9 cellular contexts compared by ENCODE assay signal in the genomic region with DNA sequence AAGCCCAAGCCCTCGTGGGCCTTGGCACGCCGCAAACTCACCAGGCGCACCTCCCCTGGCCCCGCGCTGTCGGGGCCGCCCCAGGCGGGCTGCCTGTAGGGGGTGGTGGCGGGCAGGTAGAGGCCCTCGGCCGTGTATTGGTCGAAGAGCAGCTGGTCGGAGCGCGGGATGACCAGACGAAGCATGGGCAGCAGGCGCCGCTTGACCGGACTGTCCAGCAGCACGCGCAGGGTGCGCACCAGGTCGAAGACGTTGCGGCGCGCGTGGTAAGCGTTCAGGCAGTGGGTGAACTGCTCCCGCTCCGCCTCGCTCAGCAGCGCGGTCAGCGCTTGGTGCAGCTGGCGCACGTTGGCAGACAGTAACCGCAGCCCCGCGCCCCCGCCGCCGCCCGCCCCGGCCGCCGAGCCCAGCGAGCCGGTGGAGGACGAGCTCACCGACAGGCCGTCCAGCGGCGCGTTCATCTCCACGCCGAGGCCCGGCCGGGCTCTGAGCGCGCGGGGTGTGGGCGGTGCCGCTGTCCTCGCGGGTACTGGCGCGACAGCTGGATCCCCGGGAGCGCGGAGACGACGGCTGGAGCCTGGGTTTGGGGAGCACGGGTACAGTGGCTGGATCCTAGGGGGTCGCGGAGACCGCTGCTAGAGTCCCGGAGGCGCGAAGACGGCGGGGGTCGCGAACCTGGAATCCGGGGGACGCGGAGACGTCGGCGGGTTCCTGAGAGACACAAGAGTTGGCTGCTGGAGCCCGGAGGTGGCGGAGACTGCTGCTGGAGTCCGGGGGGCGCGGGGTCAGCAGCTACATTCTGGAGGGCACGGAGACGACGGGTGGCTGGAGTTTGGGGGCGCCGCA. TPM values are rescaled to one million over a fixed set of nuclear protein-coding genes. Genes with fewer than 3 reads are reported as not detected.
DNase-seq lines count a peak whose midpoint lies in the region; ATAC-seq and TF ChIP-seq lines count a peak whose summit lies in the region.
"Had no signal": no experiment of that assay in that cellular context is flagged by ENCODE, and none has a peak within 500 bp of the region (broad histone marks: within the 10 kb centered on the region; RNA-seq: fewer than 3 reads in every experiment).

No MANE protein-coding gene starts in this region.

- no peak for ATAC-seq in GM21515 (IDR thresholded peaks at IDR 0.05; ENCODE audit: unreplicated experiment)

- peak in 1 of 2 donors; percentile 38 for TF ChIP-seq CTCF in right atrium auricular region (IDR thresholded peaks at IDR 0.05)
- peak; percentile 57 for TF ChIP-seq CTCF in progenitor cell of endocrine pancreas (IDR thresholded peaks at IDR 0.05; ENCODE audit: unreplicated experiment)

- no peaks in the 10 kb centered on the region for H3K27me3 ChIP-seq in right atrium auricular region

- peaks cover 44% of the 10 kb centered on the region for H3K27me3 Mint-ChIP-seq in progenitor cell of endocrine pancreas

- H3K36me3 Mint-ChIP-seq in progenitor cell of endocrine pancreas (ENCODE audit: insufficient read depth): no peaks in the 10 kb centered on the region

- no peaks in the 10 kb centered on the region for H3K36me3 ChIP-seq in right atrium auricular region

- H3K27ac Mint-ChIP-seq in progenitor cell of endocrine pancreas: peak overlapping the region; percentile 67

- H3K4me1 ChIP-seq in right atrium auricular region: peaks cover 0 to 26% of the 10 kb centered on the region in 2 donors

- H3K4me1 Mint-ChIP-seq in progenitor cell of endocrine pancreas (ENCODE audit: low read depth): peaks cover 18% of the 10 kb centered on the region

- DNase-seq in DMS53 (lab: John Stamatoyannopoulos, UW) (peak; percentile 78), DMS53 treated with DMSO at 0.1 percent for 48 hours (lab: John Stamatoyannopoulos, UW; ENCODE audit: unreplicated experiment) (no peak), SHP77 treated with DMSO at 0.1 percent for 48 hours (lab: John Stamatoyannopoulos, UW) (peak; percentile 45), amygdala (lab: John Stamatoyannopoulos, UW) (peak in 32 of 56 donors; percentile 18 to 70 (median 42)), right atrium auricular region (ENCODE audit: low spot score) (no peak), progenitor cell of endocrine pancreas (ENCODE audit: low spot score, unreplicated experiment) (peak; percentile 37), NCI-H774 (lab: John Stamatoyannopoulos, UW) (no peak)

- no peaks in the 10 kb centered on the region for H3K9me3 Mint-ChIP-seq in progenitor cell of endocrine pancreas (ENCODE audit: low read depth)

- peak overlapping the region; percentile 76 for H3K4me3 Mint-ChIP-seq in progenitor cell of endocrine pancreas (ENCODE audit: low read depth)

- peak overlapping the region; percentile 56 to 82 for H3K27ac ChIP-seq in right atrium auricular region
- H3K27ac ChIP-seq: epithelial cell of prostate had no signal

- no peaks in the 10 kb centered on the region for H3K9me3 ChIP-seq in right atrium auricular region

- H3K4me3 ChIP-seq in right atrium auricular region: peak overlapping the region; percentile 63 to 65

RNA-seq across cellular contexts. Expression of a gene that starts 0.7 kb away (rescaled TPM):
- total RNA-seq in right atrium auricular region (1 to 10 TPM; 2.6 to 8.2 TPM), progenitor cell of endocrine pancreas (11.2 and 11.9 TPM in 2 replicates)

Comparison
In these comparisons a context has a peak if more than half of its experiments do, and no peak if none do; other contexts are left out.
1. DNase-seq: peak in DMS53 (single experiment), SHP77 treated with DMSO at 0.1 percent for 48 hours (single experiment), amygdala (32 of 56) and progenitor cell of endocrine pancreas (single experiment); none in DMS53 treated with DMSO at 0.1 percent for 48 hours (single experiment), right atrium auricular region (single experiment) and NCI-H774 (single experiment).